11 cellular contexts compared by ENCODE assay signal in genomic region chr5:37184748-37185364, GRCh38.
DNase-seq lines count a peak whose midpoint lies in the region; ATAC-seq and TF ChIP-seq lines count a peak whose summit lies in the region.
"Had no signal": no experiment of that assay in that cellular context is flagged by ENCODE, and none has a peak within 500 bp of the region (broad histone marks: within the 10 kb centered on the region; RNA-seq: fewer than 3 reads in every experiment).

No MANE protein-coding gene starts in this region.

- ATAC-seq in GM21619 (IDR thresholded peaks at IDR 0.05; ENCODE audit: unreplicated experiment) (peak; percentile 95), HG03139 (IDR thresholded peaks at IDR 0.05; ENCODE audit: unreplicated experiment) (peak; percentile 81), memory B cell (ENCODE audit: low read depth) (peak; percentile 100)
- ATAC-seq in activated CD8-positive, alpha-beta T cell treated with anti-CD3 and anti-CD28 coated beads, Interleukin-2, amount 10 ng/mL, durations not matched to agents 7 days and 5 days, result no peak
- ATAC-seq: HCT116; natural killer cell treated with Interleukin-12 subunit alpha and Interleukin-12 subunit beta and Interleukin-15 and Interleukin-18, amount 100 ng/mL, for 72 hours had no signal

- H3K36me3 Mint-ChIP-seq in memory B cell, result peaks cover 5% of the 10 kb centered on the region
- H3K36me3 Mint-ChIP-seq in Caco-2 (ENCODE audit: insufficient read depth, unreplicated experiment), result no peaks in the 10 kb centered on the region
- H3K36me3 Mint-ChIP-seq in activated CD8-positive, alpha-beta T cell treated with anti-CD3 and anti-CD28 coated beads, Interleukin-2, amount 10 ng/mL, durations not matched to agents 7 days and 5 days (ENCODE audit: low read depth), result peaks cover 25% of the 10 kb centered on the region

- no peak overlapping the region for H3K4me3 Mint-ChIP-seq in memory B cell
- no peak overlapping the region for H3K4me3 Mint-ChIP-seq in Caco-2 (ENCODE audit: unreplicated experiment)
- no peak overlapping the region for H3K4me3 Mint-ChIP-seq in activated CD8-positive, alpha-beta T cell treated with anti-CD3 and anti-CD28 coated beads, Interleukin-2, amount 10 ng/mL, durations not matched to agents 7 days and 5 days
- H3K4me3 Mint-ChIP-seq: natural killer cell treated with Interleukin-12 subunit alpha and Interleukin-12 subunit beta and Interleukin-15 and Interleukin-18, amount 100 ng/mL, for 72 hours had no signal

- H3K27me3 ChIP-seq in Caco-2 (replicated peaks; ENCODE audit: control insufficient read depth, insufficient read depth, low read length), result no peaks in the 10 kb centered on the region

- H3K9me3 Mint-ChIP-seq in memory B cell (no peaks in the 10 kb centered on the region), Caco-2 (ENCODE audit: unreplicated experiment) (no peaks in the 10 kb centered on the region)
- H3K9me3 Mint-ChIP-seq in activated CD8-positive, alpha-beta T cell treated with anti-CD3 and anti-CD28 coated beads, Interleukin-2, amount 10 ng/mL, durations not matched to agents 7 days and 5 days (ENCODE audit: insufficient read depth), result no peaks in the 10 kb centered on the region
- H3K9me3 Mint-ChIP-seq: natural killer cell treated with Interleukin-12 subunit alpha and Interleukin-12 subunit beta and Interleukin-15 and Interleukin-18, amount 100 ng/mL, for 72 hours had no signal

- H3K4me1 ChIP-seq in Caco-2, result no peaks in the 10 kb centered on the region

- CTCF ChIA-PET in Caco-2 (lab: Charles Lee), result no interaction called here
- CTCF ChIA-PET in activated CD8-positive, alpha-beta T cell treated with anti-CD3 and anti-CD28 coated beads, Interleukin-2, amount 10 ng/mL, durations not matched to agents 7 days and 5 days (lab: Charles Lee), result no interaction called here

- intact Hi-C loops in Caco-2 (cut with micrococcal nuclease; ENCODE audit: unreplicated experiment), result no loop called here

- H3K27me3 Mint-ChIP-seq in memory B cell, result no peaks in the 10 kb centered on the region
- H3K27me3 Mint-ChIP-seq in Caco-2 (ENCODE audit: insufficient read depth, unreplicated experiment), result no peaks in the 10 kb centered on the region
- no peaks in the 10 kb centered on the region for H3K27me3 Mint-ChIP-seq in activated CD8-positive, alpha-beta T cell treated with anti-CD3 and anti-CD28 coated beads, Interleukin-2, amount 10 ng/mL, durations not matched to agents 7 days and 5 days (ENCODE audit: low read depth)
- H3K27me3 Mint-ChIP-seq: natural killer cell treated with Interleukin-12 subunit alpha and Interleukin-12 subunit beta and Interleukin-15 and Interleukin-18, amount 100 ng/mL, for 72 hours had no signal

- no TSS peak for BruUV-seq in Caco-2 (replicated peaks; lab: Mats Ljungman, UMichigan)

- H3K36me3 ChIP-seq in Caco-2 (ENCODE audit: control insufficient read depth, insufficient read depth, low read length), result no peaks in the 10 kb centered on the region

- H3K9me3 ChIP-seq in Caco-2, result no peaks in the 10 kb centered on the region

- H3K4me3 ChIP-seq in Caco-2 (ENCODE audit: low read depth, low read length), result no peak overlapping the region

- POLR2A ChIA-PET in Caco-2 (lab: Charles Lee), result no interaction called here
- POLR2A ChIA-PET in activated CD8-positive, alpha-beta T cell treated with anti-CD3 and anti-CD28 coated beads, Interleukin-2, amount 10 ng/mL, durations not matched to agents 7 days and 5 days (lab: Charles Lee), result no interaction called here

- peaks cover 11% of the 10 kb centered on the region for H3K4me1 Mint-ChIP-seq in memory B cell
- no peaks in the 10 kb centered on the region for H3K4me1 Mint-ChIP-seq in Caco-2 (ENCODE audit: low read depth, unreplicated experiment)
- H3K4me1 Mint-ChIP-seq in activated CD8-positive, alpha-beta T cell treated with anti-CD3 and anti-CD28 coated beads, Interleukin-2, amount 10 ng/mL, durations not matched to agents 7 days and 5 days (ENCODE audit: low read depth), result peaks cover 3% of the 10 kb centered on the region

- H3K27ac Mint-ChIP-seq in memory B cell (peak overlapping the region; percentile 67), Caco-2 (ENCODE audit: unreplicated experiment) (no peak overlapping the region)
- H3K27ac Mint-ChIP-seq in activated CD8-positive, alpha-beta T cell treated with anti-CD3 and anti-CD28 coated beads, Interleukin-2, amount 10 ng/mL, durations not matched to agents 7 days and 5 days, result no peak overlapping the region
- H3K27ac Mint-ChIP-seq: natural killer cell treated with Interleukin-12 subunit alpha and Interleukin-12 subunit beta and Interleukin-15 and Interleukin-18, amount 100 ng/mL, for 72 hours had no signal

- TF ChIP-seq CTCF in Caco-2 (IDR thresholded peaks at IDR 0.05; ENCODE audit: insufficient read depth in 1 of 2, low read depth in 1 of 2, low read length in 1 of 2, severe bottlenecking in 1 of 2, unreplicated experiment in 1 of 2), result no peak

- DNase-seq in NCI-H187 treated with DMSO at 0.1 percent for 48 hours (lab: John Stamatoyannopoulos, UW) (peak; percentile 4), NCI-H187 (lab: John Stamatoyannopoulos, UW) (no peak), memory B cell (ENCODE audit: low spot score in 2 of 2) (peak in 1 of 2 donors; percentile 60), Caco-2 (no peak), NCI-H774 (lab: John Stamatoyannopoulos, UW) (no peak)
- no peak for DNase-seq in activated CD8-positive, alpha-beta T cell treated with anti-CD3 and anti-CD28 coated beads, Interleukin-2, amount 10 ng/mL, durations not matched to agents 7 days and 5 days
- DNase-seq: activated T-cell treated with anti-CD3 and anti-CD28 coated beads for 4 hours had no signal
